Comparison of ENCODE assay signal across 7 cellular contexts in genomic region chr14:67916430-67916829, GRCh38.
"Had no signal": no experiment of that assay in that cellular context is flagged by ENCODE, and none has a peak within 500 bp of the region (broad histone marks: within the 10 kb centered on the region; RNA-seq: fewer than 3 reads in every experiment).

No MANE protein-coding gene starts in this region.

- FAIRE-seq: GM12878, GM12891, GM12892, GM18507, GM19239 had no signal

- DNase-seq: GDM1, GF-D8 had no signal

- H3K4me3 ChIP-seq: GM12878 had no signal

- ATAC-seq: GM12878 had no signal
